8 cellular contexts compared by ENCODE assay signal in genomic region chr16:66961065-66961744, GRCh38. TPM values are rescaled to one million over a fixed set of nuclear protein-coding genes. Genes with fewer than 3 reads are reported as not detected.
DNase-seq lines count a peak whose midpoint lies in the region; ATAC-seq and TF ChIP-seq lines count a peak whose summit lies in the region.

CES3 (plus strand) TSS chr16:66961266; CDS start chr16:66961308, 42 bp downstream.

- H3K27ac ChIP-seq in RWPE2 (ENCODE audit: poor library complexity, severe bottlenecking): no peak within 1 kb of the TSS

- H3K36me3 Mint-ChIP-seq in Calu3 (ENCODE audit: insufficient read depth, unreplicated experiment): no peaks in the 10 kb centered on the region

- intact Hi-C loops in Calu3 (cut with micrococcal nuclease; ENCODE audit: unreplicated experiment) (no loop called here), left ventricle myocardium superior (cut with micrococcal nuclease) (no loop called here)

- H3K36me3 ChIP-seq in RWPE2 (ENCODE audit: low read depth): no peaks in the 10 kb centered on the region

- H3K27me3 ChIP-seq in RWPE2 (ENCODE audit: insufficient read depth, poor library complexity, severe bottlenecking): no peaks in the 10 kb centered on the region

- no peaks in the 10 kb centered on the region for H3K9me3 ChIP-seq in RWPE2 (ENCODE audit: severe bottlenecking)

- peaks cover 11% of the 10 kb centered on the region for H3K4me1 Mint-ChIP-seq in Calu3 (ENCODE audit: low read depth, unreplicated experiment)

- peak; percentile 80 for DNase-seq in Calu3
- DNase-seq in GM20000 (ENCODE audit: low spot score): peak; percentile 73
- peak; percentile 68 for DNase-seq in KG1 (lab: John Stamatoyannopoulos, UW)
- DNase-seq in RWPE2 (ENCODE audit: low spot score): no peak
- DNase-seq in activated naive CD4-positive, alpha-beta T cell treated with anti-CD3 and anti-CD28 coated beads, Interleukin-2, amount 50 U/mL, for 16 hours: peak; percentile 65
- peak; percentile 67 for DNase-seq in left ventricle myocardium superior
- DNase-seq in retinal pigment epithelial cell (ENCODE audit: low read depth): no peak
- DNase-seq in NCI-H128 (lab: John Stamatoyannopoulos, UW; ENCODE audit: unreplicated experiment): no peak

- H3K4me1 ChIP-seq in RWPE2 (ENCODE audit: insufficient read depth, poor library complexity, severe bottlenecking): no peaks in the 10 kb centered on the region

- no peak within 1 kb of the TSS for H3K4me3 ChIP-seq in RWPE2 (ENCODE audit: severe bottlenecking)
- H3K4me3 ChIP-seq in retinal pigment epithelial cell (ENCODE audit: low read length): no peak within 1 kb of the TSS

- peaks cover 56% of the 10 kb centered on the region for H3K27me3 Mint-ChIP-seq in Calu3 (ENCODE audit: unreplicated experiment)

- CTCF ChIA-PET in Calu3 (lab: Charles Lee): interaction anchor here (0.6 to 1.0 kb wide), 2 partner anchors 9 to 215 kb away, joined by 3 read pairs; no protein-coding TSS in a partner anchor

- H3K4me3 Mint-ChIP-seq in Calu3 (ENCODE audit: low read depth, unreplicated experiment): no peak within 1 kb of the TSS

- no peak within 1 kb of the TSS for H3K27ac Mint-ChIP-seq in Calu3 (ENCODE audit: unreplicated experiment)

- peak; percentile 81 for ATAC-seq in RWPE2 (ENCODE audit: low read depth)
- ATAC-seq in left ventricle myocardium superior: peak; percentile 71

- TF ChIP-seq CTCF in Calu3 (IDR thresholded peaks at IDR 0.05; ENCODE audit: unreplicated experiment): peak; percentile 86
- peak; percentile 80 for TF ChIP-seq CTCF in GM20000 (IDR thresholded peaks at IDR 0.05; ENCODE audit: extremely low read depth, missing control alignments)
- TF ChIP-seq CTCF in RWPE2 (IDR thresholded peaks at IDR 0.05; ENCODE audit: poor library complexity, severe bottlenecking): peak; percentile 70
- peak; percentile 92 for TF ChIP-seq CTCF in retinal pigment epithelial cell (conservative IDR thresholded peaks at IDR 0.05; ENCODE audit: low read depth, low read length)

- no TSS peak for BruUV-seq in Calu3 (replicated peaks; lab: Mats Ljungman, UMichigan)

- no peaks in the 10 kb centered on the region for H3K9me3 Mint-ChIP-seq in Calu3 (ENCODE audit: low read depth, unreplicated experiment)

RNA-seq across cellular contexts. Expression of gene CES3, which starts in this region (rescaled TPM):
- total RNA-seq in Calu3 (2022): 0.64 and 2.5 TPM in 2 replicates
- total RNA-seq in left ventricle myocardium superior: 1.6 TPM

Comparison
In these comparisons a context has a peak if more than half of its experiments do, and no peak if none do; other contexts are left out.
1. DNase-seq: peak in Calu3 (single experiment), GM20000 (single experiment), KG1 (single experiment), activated naive CD4-positive, alpha-beta T cell treated with anti-CD3 and anti-CD28 coated beads, Interleukin-2, amount 50 U/mL, for 16 hours (single experiment) and left ventricle myocardium superior (single experiment); none in RWPE2 (single experiment), retinal pigment epithelial cell (single experiment) and NCI-H128 (single experiment).
2. Peak in every context shown above with its lines, with median percentiles within 50 percentile points of each other: CTCF ChIP-seq.